Comparison of ENCODE assay signal across 27 cellular contexts in genomic region chr20:58199469-58199868, GRCh38. TPM values are rescaled to one million over a fixed set of nuclear protein-coding genes. Genes with fewer than 3 reads are reported as not detected.
A peak's percentile ranks its signal among the peaks of the same experiment; 100 is the strongest.
DNase-seq lines count a peak whose midpoint lies in the region; ATAC-seq and TF ChIP-seq lines count a peak whose summit lies in the region.
"Had no signal": no experiment of that assay in that cellular context is flagged by ENCODE, and none has a peak within 500 bp of the region (broad histone marks: within the 10 kb centered on the region; RNA-seq: fewer than 3 reads in every experiment).

No MANE protein-coding gene starts in this region.

- H3K4me3 ChIP-seq in heart right ventricle (no peak overlapping the region), right cardiac atrium (ENCODE audit: low read length) (no peak overlapping the region)
- H3K4me3 ChIP-seq: BLaER1, GM12878 had no signal

- no peaks in the 10 kb centered on the region for H3K27me3 ChIP-seq in heart right ventricle
- H3K27me3 ChIP-seq in right cardiac atrium (ENCODE audit: control insufficient read depth, insufficient read depth), result no peaks in the 10 kb centered on the region
- H3K27me3 ChIP-seq: BE2C, BLaER1 had no signal

- intact Hi-C loops in heart right ventricle (cut with DNase I), result no loop called here
- intact Hi-C loops in right cardiac atrium (cut with DNase I), result no loop called here
- intact Hi-C loops in left ventricle myocardium superior (cut with micrococcal nuclease), result no loop called here
- intact Hi-C loops in left cardiac atrium (cut with DNase I), result no loop called here

- TF ChIP-seq CTCF in heart right ventricle (IDR thresholded peaks at IDR 0.05), result no peak

- ATAC-seq in heart right ventricle, result peak in 5 of 8 donors; percentile 33 to 61 (median 42)
- no peak for ATAC-seq in right cardiac atrium
- ATAC-seq in left ventricle myocardium superior, result peak; percentile 54
- ATAC-seq in left cardiac atrium, result no peak
- ATAC-seq: GM12878 had no signal

- DNase-seq in heart right ventricle (no peak), right cardiac atrium (no peak), left ventricle myocardium superior (no peak), left cardiac atrium (no peak)
- no peak for DNase-seq in activated effector memory CD4-positive, alpha-beta T cell treated with anti-CD3 and anti-CD28 coated beads, Interleukin-2, amount 50 U/mL, for 16 hours
- DNase-seq: 8988T; ACHN; BE2C; C1 segment of cervical spinal cord; CD4-positive, alpha-beta memory T cell; CD4-positive, CD25-positive, alpha-beta regulatory T cell; CD8-positive, alpha-beta memory T cell; COR-L47; DMS 273 treated with DMSO at 0.1 percent for 48 hours; DMS153; DMS53; DMS79; DND-41; EL; GDM1 had no signal

- peak overlapping the region in 2 of 10 donors; percentile 6 to 22 for H3K27ac ChIP-seq in heart right ventricle
- no peak overlapping the region for H3K27ac ChIP-seq in right cardiac atrium (ENCODE audit: low read length)
- H3K27ac ChIP-seq: BLaER1 had no signal

- 66 to 69% methylated on average over 4 of the region's 4 CpGs for WGBS in heart right ventricle, 2 donors
- WGBS in right cardiac atrium, result 62% methylated on average over 4 of the region's 4 CpGs

- H3K36me3 ChIP-seq in heart right ventricle, result no peaks in the 10 kb centered on the region
- H3K36me3 ChIP-seq: BE2C, BLaER1 had no signal

- H3K9me3 ChIP-seq in heart right ventricle, result no peaks in the 10 kb centered on the region
- H3K9me3 ChIP-seq in right cardiac atrium (ENCODE audit: control insufficient read depth, low read length), result no peaks in the 10 kb centered on the region
- H3K9me3 ChIP-seq: BE2C, BLaER1 had no signal

- peaks cover 0 to 6% (median 0%) of the 10 kb centered on the region in 9 donors for H3K4me1 ChIP-seq in heart right ventricle
- no peaks in the 10 kb centered on the region for H3K4me1 ChIP-seq in right cardiac atrium (ENCODE audit: control insufficient read depth, insufficient read depth, low read length)
- H3K4me1 ChIP-seq: BE2C had no signal

RNA-seq across cellular contexts. Expression of gene ANKRD60, which starts 29.0 kb away (rescaled TPM):
- total RNA-seq in heart right ventricle, result not detected
- polyA plus RNA-seq in heart right ventricle, result not detected
- not detected for total RNA-seq in right cardiac atrium
- polyA plus RNA-seq in right cardiac atrium, result not detected
- total RNA-seq in left ventricle myocardium superior, result not detected
- total RNA-seq in left cardiac atrium, result not detected
- total RNA-seq: A673; CD4-positive, alpha-beta memory T cell; CD4-positive, CD25-positive, alpha-beta regulatory T cell; CD8-positive, alpha-beta memory T cell; Daoy; G401; GM12878 had no signal
- polyA plus RNA-seq: AG04450; CD14-positive monocyte; CD4-positive, alpha-beta memory T cell; CD4-positive, CD25-positive, alpha-beta regulatory T cell; CD8-positive, alpha-beta memory T cell; GM12878 had no signal

Comparison
In these comparisons a context has a peak if more than half of its experiments do, and no peak if none do; other contexts are left out.
1. ATAC-seq: peak in heart right ventricle (5 of 8) and left ventricle myocardium superior (single experiment); none in right cardiac atrium (0 of 2) and left cardiac atrium (0 of 2).